13 cellular contexts compared by ENCODE assay signal in the genomic region with DNA sequence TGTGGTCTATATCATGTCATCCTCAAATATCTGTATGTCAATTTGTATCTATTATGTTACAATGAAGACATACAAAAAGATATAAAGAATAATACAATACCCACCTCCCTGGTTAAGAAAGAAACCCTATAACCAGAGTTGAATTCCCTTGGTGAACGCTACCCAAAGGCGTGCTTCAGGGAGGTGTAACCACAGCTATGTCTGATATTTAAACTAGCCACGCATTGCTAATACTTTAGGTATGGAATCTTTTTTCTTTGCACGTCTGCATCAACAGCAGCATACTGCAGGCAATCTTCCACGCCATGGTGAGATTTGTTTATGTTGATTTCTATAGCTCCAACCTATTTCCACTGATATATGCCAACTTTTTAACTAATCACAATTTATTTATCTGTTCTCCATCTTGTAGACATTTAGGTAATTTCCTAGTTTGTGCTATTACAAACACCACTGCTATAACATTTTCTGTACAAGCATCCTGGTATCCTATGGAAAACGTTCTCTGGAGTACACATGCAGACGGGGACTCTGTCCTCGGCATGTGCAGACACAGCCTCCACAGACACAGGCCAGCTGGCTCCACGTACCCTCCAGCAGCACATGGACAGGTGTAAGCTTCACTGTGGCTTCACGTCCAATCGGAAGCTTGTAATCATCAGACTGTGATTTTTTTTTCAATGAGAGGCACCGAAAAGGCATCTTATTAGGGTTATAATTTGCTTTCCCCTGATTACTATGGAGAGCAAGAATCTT. TPM values are rescaled to one million over a fixed set of nuclear protein-coding genes. Genes with fewer than 3 reads are reported as not detected.
A peak's percentile ranks its signal among the peaks of the same experiment; 100 is the strongest.
DNase-seq lines count a peak whose midpoint lies in the region; FAIRE-seq and TF ChIP-seq lines count a peak whose summit lies in the region.
"Had no signal": no experiment of that assay in that cellular context is flagged by ENCODE, and none has a peak within 500 bp of the region (broad histone marks: within the 10 kb centered on the region; RNA-seq: fewer than 3 reads in every experiment).

No MANE protein-coding gene starts in this region.

- H4K20me1 ChIP-seq in SK-N-SH (ENCODE audit: insufficient read depth): no peaks in the 10 kb centered on the region

- TF ChIP-seq CTCF in SK-N-SH (IDR thresholded peaks at IDR 0.05) (no peak), fibroblast of villous mesenchyme (IDR thresholded peaks at IDR 0.05; ENCODE audit: insufficient read depth, low read depth, low read length) (no peak), kidney (IDR thresholded peaks at IDR 0.05; ENCODE audit: borderline replicate concordance, extremely low read depth, insufficient read depth) (no peak)

- intact Hi-C loops in kidney (cut with DNase I): no loop called here

- H3K4me1 ChIP-seq in SK-N-SH (ENCODE audit: control insufficient read depth in 1 of 2, insufficient read depth in 2 of 2, low read depth in 1 of 2, low read length in 1 of 2): peaks cover 23 to 31% of the 10 kb centered on the region in 2 experiments; a peak in 3 of 4 replicates
- H3K4me1 ChIP-seq in kidney (ENCODE audit: control insufficient read depth in 1 of 2, insufficient read depth in 1 of 2, low read depth in 1 of 2, low read length in 2 of 2): peaks cover 0 to 6% of the 10 kb centered on the region in 2 donors
- H3K4me1 ChIP-seq: gastroesophageal sphincter, upper lobe of right lung had no signal

- TF ChIP-seq EP300 in SK-N-SH (IDR thresholded peaks at IDR 0.05; ENCODE audit: borderline replicate concordance in 1 of 2, low read depth in 1 of 2, low read length in 1 of 2): peak; percentile 20 to 81; a peak in 2 of 4 replicates

- H3K4me3 ChIP-seq in SK-N-SH (ENCODE audit: low read depth in 2 of 2, low read length in 1 of 2) (no peak overlapping the region), fibroblast of villous mesenchyme (ENCODE audit: low read depth, low read length) (no peak overlapping the region), kidney (ENCODE audit: low read length in 2 of 2) (no peak overlapping the region)
- H3K4me3 ChIP-seq: gastroesophageal sphincter, upper lobe of right lung had no signal

- H3K27me3 ChIP-seq in SK-N-SH (ENCODE audit: insufficient read depth): no peaks in the 10 kb centered on the region
- H3K27me3 ChIP-seq: gastroesophageal sphincter, upper lobe of right lung had no signal

- peak overlapping the region; percentile 62 for H3K9ac ChIP-seq in SK-N-SH
- no peak overlapping the region for H3K9ac ChIP-seq in kidney (ENCODE audit: low read length in 2 of 2)

- H3K4me2 ChIP-seq in SK-N-SH: peak overlapping the region; percentile 55; the same call in 1 of the 2 replicates

- 38% methylated on average over 12 of the region's 12 CpGs for WGBS in SK-N-SH (ENCODE audit: low lambda C conversion rate)

- peak overlapping the region; percentile 72 to 89 for H3K27ac ChIP-seq in SK-N-SH (ENCODE audit: low read depth in 2 of 2, low read length in 1 of 2)
- H3K27ac ChIP-seq in kidney (ENCODE audit: low read depth in 2 of 2, low read length in 2 of 2): no peak overlapping the region
- H3K27ac ChIP-seq: C4-2B, gastroesophageal sphincter, upper lobe of right lung had no signal

- DNase-seq in ACHN (peak; percentile 80), HS-27A (ENCODE audit: low read depth) (peak; percentile 87), SK-N-SH (peak; percentile 39), fibroblast of villous mesenchyme (ENCODE audit: low read depth) (peak; percentile 93), NCI-H748 (lab: John Stamatoyannopoulos, UW; ENCODE audit: unreplicated experiment) (no peak), Ammon's horn (ENCODE audit: low spot score) (no peak), kidney (no peak), DMS53 (lab: John Stamatoyannopoulos, UW) (no peak)
- DNase-seq: mesendoderm, right cardiac atrium, upper lobe of right lung had no signal

- peaks cover 33% of the 10 kb centered on the region for H3F3A ChIP-seq in SK-N-SH (replicated peaks; ENCODE audit: insufficient read depth)

- CTCF ChIA-PET in SK-N-SH (lab: Yijun Ruan, JAX): interaction anchor here (0.9 to 3.8 kb wide), 4 partner anchors 11 to 45 kb away, joined by 3 to 17 read pairs (median 4); no protein-coding TSS in a partner anchor

- POLR2A ChIA-PET in SK-N-SH (lab: Yijun Ruan, JAX): interaction anchor here (0.6 kb wide), 1 partner anchor 14 kb away, joined by 3 read pairs; no protein-coding TSS in a partner anchor

- H3K36me3 ChIP-seq in SK-N-SH (replicated peaks in 1 of 2; ENCODE audit: control insufficient read depth in 1 of 2, insufficient read depth in 2 of 2, low read length in 1 of 2) (no peaks in the 10 kb centered on the region), kidney (ENCODE audit: control insufficient read depth in 1 of 2, insufficient read depth in 2 of 2, low read length in 2 of 2) (no peaks in the 10 kb centered on the region)
- H3K36me3 ChIP-seq: gastroesophageal sphincter, upper lobe of right lung had no signal

- no peak for FAIRE-seq in kidney (lab: Jason Lieb, UNC)

- H3K9me2 ChIP-seq in SK-N-SH: no peaks in the 10 kb centered on the region

- in situ Hi-C loops in ACHN (cut with HindIII; ENCODE audit: low pct_ligation_motif_present, low pct_unique_long_range_greater_than_20kb, low sequenced_read_pairs): no loop called here

- no peak for TF ChIP-seq RAD21 in SK-N-SH (IDR thresholded peaks at IDR 0.05; ENCODE audit: low read length)

- H2AFZ ChIP-seq in SK-N-SH (ENCODE audit: low read depth): peak overlapping the region; percentile 7; the same call in 1 of the 2 replicates

- H3K9me3 ChIP-seq in SK-N-SH (no peaks in the 10 kb centered on the region), kidney (ENCODE audit: control insufficient read depth in 1 of 2, low read length in 2 of 2) (no peaks in the 10 kb centered on the region)
- H3K9me3 ChIP-seq: gastroesophageal sphincter, upper lobe of right lung had no signal

- no peaks in the 10 kb centered on the region; the same call in 1 of the 2 replicates for H3K79me2 ChIP-seq in SK-N-SH (ENCODE audit: insufficient read depth)

TF ChIP-seq in SK-N-SH, 30 proteins besides CTCF, POLR2A, EP300 and RAD21 (continues in another document):
- no peak for TF ChIP-seq RCOR1 (IDR thresholded peaks at IDR 0.05; ENCODE audit: low read length)
- TF ChIP-seq, protein P1, sequence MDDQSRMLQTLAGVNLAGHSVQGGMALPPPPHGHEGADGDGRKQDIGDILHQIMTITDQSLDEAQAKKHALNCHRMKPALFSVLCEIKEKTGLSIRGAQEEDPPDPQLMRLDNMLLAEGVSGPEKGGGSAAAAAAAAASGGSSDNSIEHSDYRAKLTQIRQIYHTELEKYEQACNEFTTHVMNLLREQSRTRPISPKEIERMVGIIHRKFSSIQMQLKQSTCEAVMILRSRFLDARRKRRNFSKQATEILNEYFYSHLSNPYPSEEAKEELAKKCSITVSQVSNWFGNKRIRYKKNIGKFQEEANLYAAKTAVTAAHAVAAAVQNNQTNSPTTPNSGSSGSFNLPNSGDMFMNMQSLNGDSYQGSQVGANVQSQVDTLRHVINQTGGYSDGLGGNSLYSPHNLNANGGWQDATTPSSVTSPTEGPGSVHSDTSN (IDR thresholded peaks at IDR 0.05): peak; percentile 48
- TF ChIP-seq, protein P2, sequence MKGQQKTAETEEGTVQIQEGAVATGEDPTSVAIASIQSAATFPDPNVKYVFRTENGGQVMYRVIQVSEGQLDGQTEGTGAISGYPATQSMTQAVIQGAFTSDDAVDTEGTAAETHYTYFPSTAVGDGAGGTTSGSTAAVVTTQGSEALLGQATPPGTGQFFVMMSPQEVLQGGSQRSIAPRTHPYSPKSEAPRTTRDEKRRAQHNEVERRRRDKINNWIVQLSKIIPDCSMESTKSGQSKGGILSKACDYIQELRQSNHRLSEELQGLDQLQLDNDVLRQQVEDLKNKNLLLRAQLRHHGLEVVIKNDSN (IDR thresholded peaks at IDR 0.05; ENCODE audit: borderline replicate concordance, low read depth): no peak
- no peak for TF ChIP-seq ELF1 (IDR thresholded peaks at IDR 0.05)
- peak; percentile 59 for TF ChIP-seq NFIC (IDR thresholded peaks at IDR 0.05; ENCODE audit: borderline replicate concordance)
- TF ChIP-seq, protein P3, sequence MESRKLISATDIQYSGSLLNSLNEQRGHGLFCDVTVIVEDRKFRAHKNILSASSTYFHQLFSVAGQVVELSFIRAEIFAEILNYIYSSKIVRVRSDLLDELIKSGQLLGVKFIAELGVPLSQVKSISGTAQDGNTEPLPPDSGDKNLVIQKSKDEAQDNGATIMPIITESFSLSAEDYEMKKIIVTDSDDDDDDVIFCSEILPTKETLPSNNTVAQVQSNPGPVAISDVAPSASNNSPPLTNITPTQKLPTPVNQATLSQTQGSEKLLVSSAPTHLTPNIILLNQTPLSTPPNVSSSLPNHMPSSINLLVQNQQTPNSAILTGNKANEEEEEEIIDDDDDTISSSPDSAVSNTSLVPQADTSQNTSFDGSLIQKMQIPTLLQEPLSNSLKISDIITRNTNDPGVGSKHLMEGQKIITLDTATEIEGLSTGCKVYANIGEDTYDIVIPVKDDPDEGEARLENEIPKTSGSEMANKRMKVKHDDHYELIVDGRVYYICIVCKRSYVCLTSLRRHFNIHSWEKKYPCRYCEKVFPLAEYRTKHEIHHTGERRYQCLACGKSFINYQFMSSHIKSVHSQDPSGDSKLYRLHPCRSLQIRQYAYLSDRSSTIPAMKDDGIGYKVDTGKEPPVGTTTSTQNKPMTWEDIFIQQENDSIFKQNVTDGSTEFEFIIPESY (IDR thresholded peaks at IDR 0.05; ENCODE audit: borderline replicate concordance, low read depth): 0 out of 2 replicates have a peak, but pooled peaks have one; percentile 7
- no peak; the same call in 1 of the 2 replicates for TF ChIP-seq RXRA (IDR thresholded peaks at IDR 0.05; ENCODE audit: borderline replicate concordance, low read depth)
- TF ChIP-seq, protein P4, sequence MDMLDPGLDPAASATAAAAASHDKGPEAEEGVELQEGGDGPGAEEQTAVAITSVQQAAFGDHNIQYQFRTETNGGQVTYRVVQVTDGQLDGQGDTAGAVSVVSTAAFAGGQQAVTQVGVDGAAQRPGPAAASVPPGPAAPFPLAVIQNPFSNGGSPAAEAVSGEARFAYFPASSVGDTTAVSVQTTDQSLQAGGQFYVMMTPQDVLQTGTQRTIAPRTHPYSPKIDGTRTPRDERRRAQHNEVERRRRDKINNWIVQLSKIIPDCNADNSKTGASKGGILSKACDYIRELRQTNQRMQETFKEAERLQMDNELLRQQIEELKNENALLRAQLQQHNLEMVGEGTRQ (IDR thresholded peaks at IDR 0.05; ENCODE audit: borderline replicate concordance, low read depth, low read length): no peak
- TF ChIP-seq GABPA (IDR thresholded peaks at IDR 0.05; ENCODE audit: low read depth): no peak

RNA-seq across cellular contexts. Expression of a gene that starts 58.5 kb away (rescaled TPM):
- 1.1 TPM in 2 replicates for polyA plus RNA-seq in SK-N-SH (2012; rRNA removed)
- polyA plus RNA-seq in SK-N-SH (2012; cell fraction: cytosol; rRNA removed): 1.1 and 1.7 TPM in 2 replicates
- 1.0 and 1.3 TPM in 2 replicates for polyA plus RNA-seq in SK-N-SH (2012; cell fraction: nucleus; rRNA removed)
- 2.6 and 3.9 TPM in 2 replicates for total RNA-seq in fibroblast of villous mesenchyme
- 0.60 TPM for total RNA-seq in kidney
- polyA plus RNA-seq in kidney (ENCODE audit: insufficient read depth, low read depth, low replicate concordance): 0.19 TPM

RNA-seq across cellular contexts. Expression of a gene that starts 58.5 kb away (rescaled TPM):
- polyA plus RNA-seq in SK-N-SH (2012; rRNA removed) (9.6 and 10.4 TPM in 2 replicates), kidney (ENCODE audit: insufficient read depth, low read depth, low replicate concordance) (5.0 TPM)
- 8.6 and 10.1 TPM in 2 replicates for polyA plus RNA-seq in SK-N-SH (2012; cell fraction: cytosol; rRNA removed)
- 11.7 and 12.3 TPM in 2 replicates for polyA plus RNA-seq in SK-N-SH (2012; cell fraction: nucleus; rRNA removed)
- total RNA-seq in fibroblast of villous mesenchyme (26.1 and 36.3 TPM in 2 replicates), kidney (17.8 TPM)

Comparison
In these comparisons a context has a peak if more than half of its experiments do, and no peak if none do; other contexts are left out.
1. DNase-seq: peak in ACHN (single experiment), HS-27A (single experiment), SK-N-SH (single experiment) and fibroblast of villous mesenchyme (single experiment); none in NCI-H748 (single experiment), Ammon's horn (single experiment), kidney (single experiment) and DMS53 (single experiment).
2. H3K27ac ChIP-seq: peak in SK-N-SH (2 of 2); none in kidney (0 of 2).